9 cellular contexts compared by ENCODE assay signal in the genomic region with DNA sequence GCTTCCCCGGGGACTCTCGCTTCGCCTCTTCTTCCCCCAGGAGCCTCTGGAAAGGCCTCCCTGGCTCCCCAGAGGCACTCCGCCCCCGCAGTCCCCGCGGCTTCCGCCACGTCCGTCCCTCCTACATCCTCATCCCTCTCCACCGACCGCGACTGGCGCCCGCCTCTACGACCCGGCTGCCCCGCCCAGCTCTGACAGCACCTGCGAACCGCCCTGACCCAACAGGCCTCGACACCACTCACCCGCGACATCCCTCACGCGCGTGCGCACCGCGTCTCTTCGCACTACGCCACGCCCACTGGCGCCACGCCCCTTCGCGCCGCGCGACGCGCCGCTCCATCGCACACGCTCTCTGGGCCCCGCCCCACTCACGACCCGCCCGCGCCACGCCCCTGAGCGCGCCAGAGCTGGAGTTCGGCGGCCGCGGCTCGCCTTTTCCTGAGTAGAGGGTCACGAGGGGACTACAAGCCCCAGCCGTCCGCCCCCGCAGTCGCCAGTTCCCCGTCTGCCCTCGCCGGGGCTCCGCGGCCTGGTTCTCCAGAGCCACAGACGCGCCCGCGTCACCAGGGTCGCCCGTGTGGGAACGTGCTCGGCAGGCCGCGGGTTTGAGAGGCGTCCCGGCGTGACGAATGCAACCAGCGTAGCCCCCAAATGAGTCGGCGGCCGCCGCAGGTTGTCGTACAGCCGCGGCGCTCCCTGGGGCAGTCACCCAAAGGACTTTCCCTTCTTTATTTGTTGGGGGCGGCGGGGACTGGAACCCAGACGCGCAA. TPM values are rescaled to one million over a fixed set of nuclear protein-coding genes. Genes with fewer than 3 reads are reported as not detected.
A peak's percentile ranks its signal among the peaks of the same experiment; 100 is the strongest.
DNase-seq lines count a peak whose midpoint lies in the region; ATAC-seq, FAIRE-seq and TF ChIP-seq lines count a peak whose summit lies in the region.
"Had no signal": no experiment of that assay in that cellular context is flagged by ENCODE, and none has a peak within 500 bp of the region (broad histone marks: within the 10 kb centered on the region; RNA-seq: fewer than 3 reads in every experiment).

No MANE protein-coding gene starts in this region.

- TF ChIP-seq POLR2A in GM19193 (IDR thresholded peaks at IDR 0.05; ENCODE audit: extremely low read depth, insufficient read depth, insufficient read length), result peak; percentile 81

- peak overlapping the region; percentile 88 to 92 for H3K9ac ChIP-seq in kidney (ENCODE audit: low read length in 2 of 2)

- peak overlapping the region; percentile 70 to 73 for H3K4me3 ChIP-seq in kidney (ENCODE audit: low read length in 2 of 2)

- no peaks in the 10 kb centered on the region for H3K27me3 Mint-ChIP-seq in central memory CD8-positive, alpha-beta T cell

- peak; percentile 98 for DNase-seq in Ammon's horn (ENCODE audit: low spot score)
- peak; percentile 57 to 96 for DNase-seq in NCI-H446 (lab: John Stamatoyannopoulos, UW)
- peak; percentile 96 to 98 for DNase-seq in central memory CD8-positive, alpha-beta T cell (ENCODE audit: low spot score in 2 of 2)
- peak; percentile 99 for DNase-seq in kidney
- peak; percentile 95 to 98 for DNase-seq in stimulated activated CD4-positive, alpha-beta T cell treated with anti-CD3 and anti-CD28 coated beads, Interleukin-15, amount 100 ng/mL, for 1 hour (ENCODE audit: low read depth in 1 of 2, low spot score in 1 of 2)

- H3K4me3 Mint-ChIP-seq in central memory CD8-positive, alpha-beta T cell, result peak overlapping the region; percentile 81

- FAIRE-seq in kidney (lab: Jason Lieb, UNC), result no peak
- FAIRE-seq: TTC549 had no signal

- H3K27ac ChIP-seq in kidney (ENCODE audit: low read depth in 2 of 2, low read length in 2 of 2), result peak overlapping the region; percentile 99

- H3K9me3 Mint-ChIP-seq in central memory CD8-positive, alpha-beta T cell, result no peaks in the 10 kb centered on the region

- no peak for TF ChIP-seq CTCF in kidney (IDR thresholded peaks at IDR 0.05; ENCODE audit: borderline replicate concordance, extremely low read depth, insufficient read depth)

- H3K36me3 Mint-ChIP-seq in central memory CD8-positive, alpha-beta T cell (ENCODE audit: insufficient read depth), result peaks cover 20% of the 10 kb centered on the region

- H3K36me3 ChIP-seq in kidney (ENCODE audit: control insufficient read depth in 1 of 2, insufficient read depth in 2 of 2, low read length in 2 of 2), result no peaks in the 10 kb centered on the region

- peak overlapping the region; percentile 97 for H3K27ac Mint-ChIP-seq in central memory CD8-positive, alpha-beta T cell (ENCODE audit: low read depth)

- H3K4me1 ChIP-seq in kidney (ENCODE audit: control insufficient read depth in 1 of 2, insufficient read depth in 1 of 2, low read depth in 1 of 2, low read length in 2 of 2), result peaks cover 3 to 8% of the 10 kb centered on the region in 2 donors

- intact Hi-C loops in kidney (cut with DNase I), result no loop called here

- no peaks in the 10 kb centered on the region for H3K9me3 ChIP-seq in kidney (ENCODE audit: control insufficient read depth in 1 of 2, low read length in 2 of 2)

- H3K4me1 Mint-ChIP-seq in central memory CD8-positive, alpha-beta T cell, result peaks cover 36% of the 10 kb centered on the region

- peak; percentile 69 for ATAC-seq in HG03378 (IDR thresholded peaks at IDR 0.05; ENCODE audit: unreplicated experiment)
- ATAC-seq in activated CD4-positive, CD25-positive, alpha-beta regulatory T cell treated with anti-CD3 and anti-CD28 coated beads, Interleukin-2, amount 50 U/mL, for 24 hours, result peak; percentile 76 to 79
- peak; percentile 79 for ATAC-seq in central memory CD8-positive, alpha-beta T cell (replicated peaks; ENCODE audit: extremely low read depth, poor library complexity, severe bottlenecking)

RNA-seq across cellular contexts. Expression of gene LRRC37A3, which starts 56.2 kb away (rescaled TPM):
- 14.3 TPM for total RNA-seq in kidney
- polyA plus RNA-seq in kidney (ENCODE audit: insufficient read depth, low read depth, low replicate concordance), result 13.3 TPM

Comparison
In these comparisons a context has a peak if more than half of its experiments do, and no peak if none do; other contexts are left out.
1. Peak in every context shown above with its lines: DNase-seq, ATAC-seq, H3K4me3 ChIP-seq and H3K27ac ChIP-seq.